Comparison of ENCODE assay signal across 17 cellular contexts in the genomic region with DNA sequence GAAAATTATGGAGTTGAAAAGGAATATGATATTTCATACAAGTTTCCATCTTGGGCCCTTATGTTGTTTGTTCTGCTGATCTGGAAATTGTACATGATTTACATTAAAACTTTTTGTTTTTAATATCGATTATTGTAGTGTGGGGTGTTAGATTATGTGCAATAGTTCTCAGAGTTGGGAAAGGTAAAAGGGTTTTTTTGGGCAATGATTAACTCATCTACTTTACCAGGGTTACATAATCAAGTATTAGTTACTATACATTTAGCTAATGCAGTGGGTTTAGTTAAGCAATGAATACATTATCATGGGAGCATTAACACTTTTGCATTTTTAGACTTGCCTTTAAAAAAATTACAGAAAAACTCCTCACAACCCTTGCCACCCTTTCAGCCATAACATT.
DNase-seq lines count a peak whose midpoint lies in the region; ATAC-seq, FAIRE-seq and TF ChIP-seq lines count a peak whose summit lies in the region.
"Had no signal": no experiment of that assay in that cellular context is flagged by ENCODE, and none has a peak within 500 bp of the region (broad histone marks: within the 10 kb centered on the region; RNA-seq: fewer than 3 reads in every experiment).

No MANE protein-coding gene starts in this region.

- H3K4me1 ChIP-seq in K562 (replicated peaks in 1 of 2; ENCODE audit: control insufficient read depth in 2 of 2, insufficient read depth in 2 of 2, low read length in 2 of 2): no peaks in the 10 kb centered on the region
- peaks cover 18% of the 10 kb centered on the region; the same call in 1 of the 2 replicates for H3K4me1 ChIP-seq in HepG2 (ENCODE audit: insufficient read depth, low read length)
- peaks cover under 1 to 7% of the 10 kb centered on the region in 2 donors for H3K4me1 ChIP-seq in neuronal stem cell (ENCODE audit: control insufficient read depth in 2 of 2, insufficient read depth in 1 of 2, low read depth in 1 of 2, low read length in 2 of 2)

- no peak for TF ChIP-seq CTCF in D721Med (IDR thresholded peaks at IDR 0.05; ENCODE audit: insufficient read depth, missing control alignments)
- TF ChIP-seq CTCF in K562 (IDR thresholded peaks at IDR 0.05 in 2 of 3, conservative IDR thresholded peaks at IDR 0.05 in 1 of 3; ENCODE audit: insufficient read depth in 2 of 3, low read depth in 1 of 3, low read length in 3 of 3): no peak
- TF ChIP-seq CTCF in HepG2 (CRISPR knock-in tag; IDR thresholded peaks at IDR 0.05): no peak
- TF ChIP-seq CTCF in osteocyte (IDR thresholded peaks at IDR 0.05): no peak

- H3K4me3 Mint-ChIP-seq in osteocyte (ENCODE audit: unreplicated experiment): no peak overlapping the region
- H3K4me3 Mint-ChIP-seq: CD14-positive monocyte; CD8-positive, alpha-beta memory T cell had no signal

- H3K4ac ChIP-seq in neuronal stem cell (ENCODE audit: low read length): no peak overlapping the region

- no peaks in the 10 kb centered on the region for H3K27me3 Mint-ChIP-seq in osteocyte (ENCODE audit: unreplicated experiment)
- H3K27me3 Mint-ChIP-seq: CD8-positive, alpha-beta memory T cell had no signal

- TF ChIP-seq EP300 in K562 (IDR thresholded peaks at IDR 0.05; ENCODE audit: low read length): no peak
- TF ChIP-seq EP300 in HepG2 (IDR thresholded peaks at IDR 0.05; ENCODE audit: low read depth in 2 of 2, low read length in 2 of 2): no peak
- no peak for TF ChIP-seq EP300 in HepG2 (CRISPR knock-in tag; IDR thresholded peaks at IDR 0.05; ENCODE audit: borderline replicate concordance)

- H3K27me3 ChIP-seq in K562 (ENCODE audit: control insufficient read depth in 2 of 2, insufficient read depth in 2 of 2, low read length in 2 of 2) (no peaks in the 10 kb centered on the region; a peak in 1 of 5 replicates), HepG2 (ENCODE audit: control insufficient read depth in 1 of 2, insufficient read depth in 2 of 2, low read length in 2 of 2) (no peaks in the 10 kb centered on the region), neuronal stem cell (ENCODE audit: control insufficient read depth in 3 of 3, insufficient read depth in 3 of 3, low read depth in 1 of 3, low read length in 3 of 3) (no peaks in the 10 kb centered on the region)

- no peak overlapping the region for H2AFZ ChIP-seq in K562 (ENCODE audit: low read depth, low read length)
- no peak overlapping the region for H2AFZ ChIP-seq in HepG2 (ENCODE audit: low read length)
- no peak overlapping the region for H2AFZ ChIP-seq in neuronal stem cell (ENCODE audit: low read length)

- CTCF ChIA-PET in K562 (lab: Yijun Ruan, JAX; ENCODE audit: low intra/inter-chr PET ratio) (no interaction called here), HepG2 (lab: Yijun Ruan, JAX; ENCODE audit: low intra/inter-chr PET ratio, low total read pairs) (no interaction called here)

- no peak overlapping the region for H3K14ac ChIP-seq in neuronal stem cell (ENCODE audit: low read length)

- H3K9ac ChIP-seq in K562 (ENCODE audit: insufficient read depth in 1 of 2, low read depth in 2 of 2, low read length in 2 of 2): no peak overlapping the region
- H3K9ac ChIP-seq in HepG2 (ENCODE audit: insufficient read depth, low read depth, low read length): no peak overlapping the region
- no peak overlapping the region for H3K9ac ChIP-seq in neuronal stem cell (ENCODE audit: low read depth, low read length, poor library complexity)

- BruUV-seq in K562 (replicated peaks; lab: Mats Ljungman, UMichigan): no TSS peak
- BruUV-seq in HepG2 (replicated peaks; lab: Mats Ljungman, UMichigan): no TSS peak

- FAIRE-seq in D721Med (lab: Jason Lieb, UNC) (peak; percentile 11), K562 (lab: Jason Lieb, UNC) (no peak), HepG2 (lab: Jason Lieb, UNC) (no peak)
- FAIRE-seq: A204.1, GM12891, H1 had no signal

- in situ Hi-C loops in K562 (cut with MboI) (no loop called here), HepG2 (cut with HindIII; ENCODE audit: extremely low pct_ligation_motif_present, low pct_unique_long_range_greater_than_20kb) (no loop called here)

- TF ChIP-seq RAD21 in K562 (CRISPR knock-in tag; conservative IDR thresholded peaks at IDR 0.05 in 1 of 2, IDR thresholded peaks at IDR 0.05 in 1 of 2): no peak
- no peak for TF ChIP-seq RAD21 in HepG2 (CRISPR knock-in tag; IDR thresholded peaks at IDR 0.05)

- no peaks in the 10 kb centered on the region for H3K9me1 ChIP-seq in K562 (ENCODE audit: control insufficient read depth, insufficient read depth, low read length)

- 0 out of 2 replicates have a peak, but pooled peaks cover 5% of the 10 kb centered on the region for H4K20me1 ChIP-seq in K562 (replicated peaks; ENCODE audit: control insufficient read depth, insufficient read depth, low read length)
- H4K20me1 ChIP-seq in HepG2 (ENCODE audit: insufficient read depth, low read length): no peaks in the 10 kb centered on the region

- H3K9me3 ChIP-seq in K562 (replicated peaks; ENCODE audit: control insufficient read depth, insufficient read depth, low read depth, low read length) (no peaks in the 10 kb centered on the region), HepG2 (ENCODE audit: low read length) (no peaks in the 10 kb centered on the region), neuronal stem cell (replicated peaks in 1 of 2; ENCODE audit: control insufficient read depth in 2 of 2, insufficient read depth in 1 of 2, low read depth in 1 of 2, low read length in 2 of 2) (peaks cover 0 to 27% of the 10 kb centered on the region in 2 donors)
- H3K9me3 ChIP-seq: Caco-2, HAP-1 had no signal

- no peak overlapping the region for H2BK15ac ChIP-seq in neuronal stem cell (ENCODE audit: low read length)

- intact Hi-C loops in K562 (cut with micrococcal nuclease) (no loop called here), HepG2 (cut with micrococcal nuclease; ENCODE audit: unreplicated experiment) (no loop called here)

- no peak overlapping the region for H3K4me2 ChIP-seq in K562 (ENCODE audit: insufficient read depth, low read length)
- no peak overlapping the region for H3K4me2 ChIP-seq in HepG2 (ENCODE audit: low read depth, low read length)
- H3K4me2 ChIP-seq in neuronal stem cell (ENCODE audit: insufficient read depth, low read length, poor library complexity, severe bottlenecking): no peak overlapping the region

- H3K36me3 ChIP-seq in K562 (ENCODE audit: control insufficient read depth, insufficient read depth, low read length) (no peaks in the 10 kb centered on the region), HepG2 (replicated peaks in 1 of 2; ENCODE audit: control insufficient read depth in 1 of 2, insufficient read depth in 2 of 2, low read length in 2 of 2) (no peaks in the 10 kb centered on the region), neuronal stem cell (replicated peaks in 1 of 2; ENCODE audit: control insufficient read depth in 2 of 2, insufficient read depth in 2 of 2, low read length in 2 of 2) (peaks cover 0 to 20% of the 10 kb centered on the region in 2 donors)
- H3K36me3 ChIP-seq: HAP-1 had no signal

- H4K8ac ChIP-seq in neuronal stem cell (ENCODE audit: low read depth, low read length): no peak overlapping the region

- H2AK5ac ChIP-seq in neuronal stem cell (ENCODE audit: low read depth, low read length): no peak overlapping the region

- H2BK120ac ChIP-seq in neuronal stem cell (ENCODE audit: low read depth, low read length): no peak overlapping the region

- no peak overlapping the region for H3K18ac ChIP-seq in neuronal stem cell (ENCODE audit: low read length)

- no peak overlapping the region for H2BK5ac ChIP-seq in neuronal stem cell (ENCODE audit: low read length)

- H3K79me2 ChIP-seq in K562 (ENCODE audit: control insufficient read depth, insufficient read depth, low read length) (no peaks in the 10 kb centered on the region), HepG2 (ENCODE audit: insufficient read depth, low read length) (no peaks in the 10 kb centered on the region)

- H3K4me3 ChIP-seq in K562 (no peak overlapping the region), HepG2 (replicated peaks in 1 of 3; ENCODE audit: insufficient read depth in 1 of 3, low read depth in 2 of 3, low read length in 3 of 3) (no peak overlapping the region), neuronal stem cell (ENCODE audit: low read length in 2 of 2) (no peak overlapping the region)
- H3K4me3 ChIP-seq: HAP-1 had no signal

- POLR2A ChIA-PET in K562 (lab: Yijun Ruan, JAX): no interaction called here
- POLR2A ChIA-PET in HepG2 (lab: Yijun Ruan, JAX): no interaction called here

- no peak overlapping the region for H2BK12ac ChIP-seq in neuronal stem cell (ENCODE audit: low read length)

- H3K27ac Mint-ChIP-seq in osteocyte (ENCODE audit: unreplicated experiment): peak overlapping the region; percentile 4

- peaks cover 1% of the 10 kb centered on the region for H3K36me3 Mint-ChIP-seq in osteocyte (ENCODE audit: unreplicated experiment)

- H3K27ac ChIP-seq in K562 (ENCODE audit: extremely low read depth, low read depth, low read length): no peak overlapping the region
- no peak overlapping the region for H3K27ac ChIP-seq in HepG2 (ENCODE audit: extremely low read length, insufficient read depth, low read length)
- no peak overlapping the region for H3K27ac ChIP-seq in neuronal stem cell (replicated peaks; ENCODE audit: low read length)

- no peak for ATAC-seq in K562
- ATAC-seq in HepG2: no peak
- no peak for ATAC-seq in HG02642 (IDR thresholded peaks at IDR 0.05; ENCODE audit: poor library complexity, unreplicated experiment)

- WGBS in K562 (ENCODE audit: insufficient coverage, low coverage, missing lambda C conversion rate): 0% methylated on average over 1 of the region's 1 CpG
- WGBS in HepG2 (ENCODE audit: low lambda C conversion rate): 3% methylated on average over 1 of the region's 1 CpG
- WGBS in neuronal stem cell (ENCODE audit: extremely low coverage in 2 of 2, insufficient read length in 2 of 2, insufficient replicate concordance in 1 of 2), 2 donors: 100% methylated on average over 1 of the region's 1 CpG; no CpG with 5 or more reads in 1 of the 2 donors

- no peak for DNase-seq in D721Med (ENCODE audit: insufficient read length, low spot score)
- DNase-seq in K562 (ENCODE audit: extremely low read depth in 1 of 4, low spot score in 3 of 4): no peak
- no peak for DNase-seq in HepG2 (ENCODE audit: low spot score)
- no peak for DNase-seq in osteocyte (ENCODE audit: extremely low spot score, unreplicated experiment)
- no peak for DNase-seq in GM19240 (ENCODE audit: insufficient read length, low spot score)
- no peak for DNase-seq in activated effector memory CD4-positive, alpha-beta T cell treated with Interleukin-2 at 50 U/mL for 16 hours
- DNase-seq in neuronal stem cell (ENCODE audit: low spot score): no peak
- DNase-seq: Caco-2; CD8-positive, alpha-beta memory T cell; DMS 273 treated with DMSO at 0.1 percent for 48 hours; DMS79 had no signal

- TF ChIP-seq POLR2A in K562 (conservative IDR thresholded peaks at IDR 0.05) (no peak), HepG2 (IDR thresholded peaks at IDR 0.05; ENCODE audit: insufficient read depth in 1 of 2, low read depth in 2 of 2, low read length in 2 of 2) (no peak)

- no peaks in the 10 kb centered on the region for H3K9me3 Mint-ChIP-seq in osteocyte (ENCODE audit: unreplicated experiment)
- H3K9me3 Mint-ChIP-seq: CD8-positive, alpha-beta memory T cell had no signal

- H4K91ac ChIP-seq in neuronal stem cell (ENCODE audit: low read depth, low read length, poor library complexity): no peak overlapping the region

- no peak overlapping the region for H3K23ac ChIP-seq in neuronal stem cell (ENCODE audit: low read depth, low read length, poor library complexity)

- peaks cover 3% of the 10 kb centered on the region for H3K79me1 ChIP-seq in neuronal stem cell (ENCODE audit: low read depth, low read length)

- H3K4me1 Mint-ChIP-seq in osteocyte (ENCODE audit: unreplicated experiment): peaks cover 74% of the 10 kb centered on the region
